Comparison of ENCODE assay signal across 8 cellular contexts in the genomic region with DNA sequence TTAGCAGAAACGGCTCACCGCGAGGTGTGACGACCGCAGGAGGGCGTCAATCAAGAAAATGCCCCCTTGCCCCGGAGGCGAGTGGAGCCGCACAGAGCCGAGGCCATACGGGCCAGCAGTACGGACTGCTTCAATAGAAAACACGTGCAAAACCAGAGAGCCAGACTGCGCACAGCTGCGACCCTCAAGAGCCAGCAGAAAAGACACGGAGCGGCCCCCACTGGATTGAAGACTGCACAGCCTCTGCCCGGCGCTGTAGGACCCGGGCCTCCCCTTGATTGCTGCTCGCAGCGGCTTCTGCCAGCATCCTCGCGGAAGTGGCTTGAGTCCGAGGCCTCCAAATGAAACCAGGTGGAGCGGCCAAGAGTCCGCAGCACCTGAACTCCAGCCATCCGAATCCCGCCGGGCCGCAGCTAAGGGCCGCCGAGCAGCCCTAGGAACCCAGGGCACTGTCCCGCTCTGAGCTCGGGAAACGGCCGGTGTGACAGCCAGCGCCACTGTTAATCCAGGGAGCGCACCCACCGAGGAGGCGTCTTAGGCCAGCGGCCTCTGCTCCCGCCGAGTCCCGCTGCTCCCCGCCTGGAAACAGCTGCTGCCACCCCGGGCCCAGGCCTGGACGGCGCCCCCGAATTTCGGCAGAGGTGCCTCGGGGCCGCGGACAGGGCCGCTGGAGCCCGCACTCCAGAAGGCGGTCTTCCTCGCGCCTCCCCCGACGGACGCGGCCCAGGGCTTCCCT. TPM values are rescaled to one million over a fixed set of nuclear protein-coding genes. Genes with fewer than 3 reads are reported as not detected.
DNase-seq lines count a peak whose midpoint lies in the region; ATAC-seq and TF ChIP-seq lines count a peak whose summit lies in the region.

No MANE protein-coding gene starts in this region.

- peak; percentile 31 for DNase-seq in activated CD4-positive, alpha-beta T cell treated with anti-CD3 and anti-CD28 coated beads for 36 hours
- DNase-seq in activated CD4-positive, alpha-beta T cell treated with anti-CD3 and anti-CD28 coated beads for 4 hours, result no peak
- DNase-seq in Panc1 (ENCODE audit: low read depth, low spot score) (no peak), ecto neural progenitor cell (ENCODE audit: low spot score) (peak; percentile 66), medulla oblongata (ENCODE audit: extremely low spot score) (peak; percentile 10), type B pancreatic cell (ENCODE audit: extremely low spot score, unreplicated experiment) (no peak), 8988T (no peak)

- H3K9me3 ChIP-seq in Panc1 (ENCODE audit: control insufficient read depth, insufficient read depth, low read depth, low read length), result no peaks in the 10 kb centered on the region

- no peaks in the 10 kb centered on the region for H3K36me3 Mint-ChIP-seq in activated CD4-positive, alpha-beta T cell treated with anti-CD3 and anti-CD28 coated beads for 36 hours (ENCODE audit: low read depth)
- peaks cover 3% of the 10 kb centered on the region for H3K36me3 Mint-ChIP-seq in type B pancreatic cell

- H3K27ac Mint-ChIP-seq in activated CD4-positive, alpha-beta T cell treated with anti-CD3 and anti-CD28 coated beads for 36 hours, result no peak overlapping the region
- peak overlapping the region; percentile 59 for H3K27ac Mint-ChIP-seq in type B pancreatic cell

- intact Hi-C loops in activated CD4-positive, alpha-beta T cell treated with anti-CD3 and anti-CD28 coated beads for 36 hours (cut with DNase I, micrococcal nuclease), result no loop called here
- intact Hi-C loops in Panc1 (cut with micrococcal nuclease; ENCODE audit: unreplicated experiment), result no loop called here

- H3K4me1 Mint-ChIP-seq in activated CD4-positive, alpha-beta T cell treated with anti-CD3 and anti-CD28 coated beads for 36 hours, result peaks cover 20% of the 10 kb centered on the region
- H3K4me1 Mint-ChIP-seq in type B pancreatic cell (ENCODE audit: unreplicated experiment), result no peaks in the 10 kb centered on the region

- TF ChIP-seq CTCF in Panc1 (IDR thresholded peaks at IDR 0.05), result peak; percentile 76
- peak; percentile 31 for TF ChIP-seq CTCF in type B pancreatic cell (conservative IDR thresholded peaks at IDR 0.05)

- in situ Hi-C loops in Panc1 (cut with HindIII; ENCODE audit: low pct_unique_long_range_greater_than_20kb, low sequenced_read_pairs), result no loop called here

- H3K27me3 Mint-ChIP-seq in activated CD4-positive, alpha-beta T cell treated with anti-CD3 and anti-CD28 coated beads for 36 hours, result peaks cover 54% of the 10 kb centered on the region
- H3K27me3 Mint-ChIP-seq in type B pancreatic cell, result peaks cover 85% of the 10 kb centered on the region

- peaks cover 4% of the 10 kb centered on the region; the same call in 1 of the 2 replicates for H3K36me3 ChIP-seq in Panc1 (ENCODE audit: control insufficient read depth, insufficient read depth, low read length)

- H3K27me3 ChIP-seq in Panc1 (ENCODE audit: control insufficient read depth, insufficient read depth, low read length), result no peaks in the 10 kb centered on the region

- CTCF ChIA-PET in activated CD4-positive, alpha-beta T cell treated with anti-CD3 and anti-CD28 coated beads for 36 hours (lab: Charles Lee), result interaction anchor here (0.8 to 1.4 kb wide), 2 partner anchors 42 to 159 kb away, joined by 3 read pairs; a partner anchor contains a TSS
- CTCF ChIA-PET in Panc1 (lab: Charles Lee), result interaction anchor here (0.6 kb wide), 1 partner anchor 27 kb away, joined by 12 read pairs; no protein-coding TSS in a partner anchor

- H3K4me3 ChIP-seq in Panc1 (ENCODE audit: low read depth in 2 of 2, low read length in 2 of 2), result peak overlapping the region; percentile 63 to 66

- peak overlapping the region; percentile 70; the same call in 1 of the 2 replicates for H3K27ac ChIP-seq in Panc1 (ENCODE audit: low read length)

- H3K4me1 ChIP-seq in Panc1 (ENCODE audit: control insufficient read depth, insufficient read depth, low read length), result peaks cover 8% of the 10 kb centered on the region; the same call in 1 of the 2 replicates

- peak; percentile 23 for ATAC-seq in activated CD4-positive, alpha-beta T cell treated with anti-CD3 and anti-CD28 coated beads for 36 hours
- peak; percentile 29 for ATAC-seq in HG03045 (IDR thresholded peaks at IDR 0.05; ENCODE audit: unreplicated experiment)
- ATAC-seq in Panc1, result peak; percentile 75

- BruUV-seq in Panc1 (replicated peaks; lab: Mats Ljungman, UMichigan), result no TSS peak

- H3K4me3 Mint-ChIP-seq in activated CD4-positive, alpha-beta T cell treated with anti-CD3 and anti-CD28 coated beads for 36 hours, result peak overlapping the region; percentile 51
- H3K4me3 Mint-ChIP-seq in type B pancreatic cell, result peak overlapping the region; percentile 84

- peaks cover 2% of the 10 kb centered on the region for H3K9me3 Mint-ChIP-seq in activated CD4-positive, alpha-beta T cell treated with anti-CD3 and anti-CD28 coated beads for 36 hours (ENCODE audit: low read depth)
- H3K9me3 Mint-ChIP-seq in type B pancreatic cell, result peaks cover 20% of the 10 kb centered on the region

- POLR2A ChIA-PET in activated CD4-positive, alpha-beta T cell treated with anti-CD3 and anti-CD28 coated beads for 36 hours (lab: Charles Lee), result no interaction called here
- POLR2A ChIA-PET in Panc1 (lab: Charles Lee), result no interaction called here

RNA-seq across cellular contexts. Expression of a gene that starts 0.7 kb away (rescaled TPM):
- under 1 TPM in 1 of 2 experiments, not detected in 1; 0.11 TPM for total RNA-seq in activated CD4-positive, alpha-beta T cell treated with anti-CD3 and anti-CD28 coated beads for 36 hours
- total RNA-seq in Panc1 (2021; ENCODE audit: unreplicated experiment) (10.1 TPM), type B pancreatic cell (ENCODE audit: low replicate concordance) (6.6 and 6.7 TPM in 2 replicates)
- polyA plus RNA-seq in Panc1 (2012; ENCODE audit: insufficient read length), result 8.1 TPM

Comparison
In these comparisons a context has a peak if more than half of its experiments do, and no peak if none do; other contexts are left out.
1. DNase-seq: peak in activated CD4-positive, alpha-beta T cell treated with anti-CD3 and anti-CD28 coated beads for 36 hours (single experiment), ecto neural progenitor cell (single experiment) and medulla oblongata (single experiment); none in activated CD4-positive, alpha-beta T cell treated with anti-CD3 and anti-CD28 coated beads for 4 hours (0 of 2), Panc1 (single experiment), type B pancreatic cell (single experiment) and 8988T (single experiment).
2. ATAC-seq: peak in every context shown above with its lines; median percentile 75 in Panc1; 29 in HG03045; 23 in activated CD4-positive, alpha-beta T cell treated with anti-CD3 and anti-CD28 coated beads for 36 hours.